In the genomic region with DNA sequence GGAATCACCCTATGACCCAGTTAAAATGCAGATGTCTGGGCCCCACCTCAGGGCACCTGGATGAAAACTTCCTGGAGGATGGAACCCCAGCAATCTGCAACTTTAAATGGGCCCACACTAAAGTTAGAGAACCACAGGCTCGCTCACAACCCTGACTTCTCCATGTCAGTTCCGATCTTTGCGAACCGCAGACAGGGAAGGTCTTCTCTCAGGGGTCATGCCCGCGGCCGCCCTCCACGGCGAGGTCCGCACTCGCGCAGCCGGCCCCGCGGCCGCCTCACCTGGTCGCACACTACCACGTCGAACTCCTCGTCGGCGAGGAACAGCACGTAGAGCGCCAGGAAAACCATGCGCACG, we compare ENCODE assay signal across 8 cellular contexts.
A peak's percentile ranks its signal among the peaks of the same experiment; 100 is the strongest.
DNase-seq lines count a peak whose midpoint lies in the region; ATAC-seq and TF ChIP-seq lines count a peak whose summit lies in the region.

No MANE protein-coding gene starts in this region.

- H3K9me3 ChIP-seq in NT2/D1 (ENCODE audit: insufficient read depth, low read length) (no peaks in the 10 kb centered on the region), parathyroid adenoma (ENCODE audit: control insufficient read depth, low read length) (no peaks in the 10 kb centered on the region)

- H3K4me3 ChIP-seq in NT2/D1 (ENCODE audit: insufficient read length, low read depth) (peak overlapping the region; percentile 99), epithelial cell of esophagus (ENCODE audit: low read length) (peak overlapping the region; percentile 99), parathyroid adenoma (ENCODE audit: low read depth, low read length) (peak overlapping the region; percentile 89)

- H3K9ac ChIP-seq in NT2/D1 (ENCODE audit: insufficient read length, low read depth) (peak overlapping the region; percentile 100), parathyroid adenoma (peak overlapping the region; percentile 67)

- TF ChIP-seq CTCF in epithelial cell of esophagus (IDR thresholded peaks at IDR 0.05; ENCODE audit: insufficient read depth, low read depth, low read length, missing control alignments) (no peak), parathyroid adenoma (IDR thresholded peaks at IDR 0.05) (no peak)

- peak overlapping the region; percentile 98 for H3K27ac ChIP-seq in parathyroid adenoma

- DNase-seq in NT2/D1 (ENCODE audit: low read depth, low spot score): no peak
- no peak for DNase-seq in epithelial cell of esophagus (ENCODE audit: low read depth)
- no peak for DNase-seq in T-helper 9 cell
- DNase-seq in stimulated activated CD4-positive, alpha-beta T cell treated with anti-CD3 and anti-CD28 coated beads, Interleukin-15, amount 100 ng/mL, for 24 hours: no peak

- H2AFZ ChIP-seq in parathyroid adenoma: peak overlapping the region; percentile 90

- H3K4me1 ChIP-seq in NT2/D1 (ENCODE audit: insufficient read depth, insufficient read length) (no peaks in the 10 kb centered on the region), parathyroid adenoma (peaks cover 2% of the 10 kb centered on the region)

- no peaks in the 10 kb centered on the region for H3K27me3 ChIP-seq in NT2/D1 (ENCODE audit: insufficient read depth, insufficient read length)
- no peaks in the 10 kb centered on the region for H3K27me3 ChIP-seq in parathyroid adenoma (ENCODE audit: control insufficient read depth, insufficient read depth, low read length)

- H3K36me3 ChIP-seq in NT2/D1 (ENCODE audit: insufficient read depth, insufficient read length, low read length): peaks cover 71% of the 10 kb centered on the region
- no peaks in the 10 kb centered on the region for H3K36me3 ChIP-seq in parathyroid adenoma (ENCODE audit: control insufficient read depth, insufficient read depth, low read length)

- ATAC-seq in GM21360 (IDR thresholded peaks at IDR 0.05; ENCODE audit: unreplicated experiment) (peak; percentile 25), GM18873 (IDR thresholded peaks at IDR 0.05; ENCODE audit: low FRiP score, unreplicated experiment) (no peak), GM18519 (IDR thresholded peaks at IDR 0.05; ENCODE audit: low FRiP score, unreplicated experiment) (no peak)

- peaks cover 20% of the 10 kb centered on the region for H3K79me2 ChIP-seq in parathyroid adenoma

- peak overlapping the region; percentile 66 for H3K4me2 ChIP-seq in parathyroid adenoma (ENCODE audit: low read length)
